Comparison of ENCODE assay signal across 8 cellular contexts in genomic region chr19:39889872-39890754, GRCh38. TPM values are rescaled to one million over a fixed set of nuclear protein-coding genes. Genes with fewer than 3 reads are reported as not detected.
A peak's percentile ranks its signal among the peaks of the same experiment; 100 is the strongest.
DNase-seq lines count a peak whose midpoint lies in the region; TF ChIP-seq lines count a peak whose summit lies in the region.
"Not testable (repeated sequence)": the region's sequence is repeated elsewhere in the genome, so short reads cannot be mapped to it uniquely, and the experiment has no call there.
"Had no signal": no experiment of that assay in that cellular context is flagged by ENCODE, and none has a peak within 500 bp of the region (broad histone marks: within the 10 kb centered on the region; RNA-seq: fewer than 3 reads in every experiment).

No MANE protein-coding gene starts in this region.

- H3K23me2 ChIP-seq in H9 (ENCODE audit: insufficient read length, low read depth, low read length, poor library complexity, severe bottlenecking): not testable (repeated sequence)

- H3K4me1 ChIP-seq in H9 (ENCODE audit: insufficient read depth, low read length): not testable (repeated sequence)
- peaks cover 0 to 17% (median 8%) of the 10 kb centered on the region in 6 donors for H3K4me1 ChIP-seq in spleen
- H3K4me1 ChIP-seq in thyroid gland: peaks cover 22 to 26% of the 10 kb centered on the region in 2 donors

- intact Hi-C loops in spleen (cut with DNase I; ENCODE audit: low total_unique reads) (loop anchor here (5.0 kb wide), 1 partner anchor 82 kb away; the partner anchor contains the start of gene PSMC4), thyroid gland (cut with DNase I) (loop anchor here (5.0 kb wide), 1 partner anchor 82 kb away; the partner anchor contains the start of gene PSMC4)

- H3K27ac Mint-ChIP-seq in H9 (peak overlapping the region in 2 of 3 experiments; percentile 34 to 62; a peak in 3 of 7 replicates), mesothelial cell of epicardium (peak overlapping the region; percentile 59)
- H3K27ac Mint-ChIP-seq in activated T-cell treated with anti-CD3 and anti-CD28 coated beads, Interleukin-2, amount 50 U/mL, for 24 hours; chondrocyte (ENCODE audit: unreplicated experiment): not testable (repeated sequence)

- not testable (repeated sequence) for H3K79me1 ChIP-seq in H9 (ENCODE audit: insufficient read depth, low read depth, low read length, poor library complexity, severe bottlenecking)

- H3K14ac ChIP-seq in H9 (ENCODE audit: insufficient read depth, low read length): not testable (repeated sequence)

- TF ChIP-seq POLR2A in spleen (IDR thresholded peaks at IDR 0.05); thyroid gland (IDR thresholded peaks at IDR 0.05): not testable (repeated sequence)

- not testable (repeated sequence) for H3K9ac ChIP-seq in H9 (ENCODE audit: extremely low read depth, insufficient read length, low read length)

- H4K91ac ChIP-seq in H9 (ENCODE audit: insufficient read length, low read depth, low read length): not testable (repeated sequence)

- H3K4ac ChIP-seq in H9 (ENCODE audit: low read depth, low read length): not testable (repeated sequence)

- H2BK12ac ChIP-seq in H9 (ENCODE audit: insufficient read length, low read depth, low read length): not testable (repeated sequence)

- not testable (repeated sequence) for H3K9me3 ChIP-seq in H9 (ENCODE audit: control insufficient read depth, low read depth, low read length); spleen; thyroid gland

- H3K9me3 Mint-ChIP-seq in H9; activated T-cell treated with anti-CD3 and anti-CD28 coated beads, Interleukin-2, amount 50 U/mL, for 24 hours; chondrocyte (ENCODE audit: low read depth); mesothelial cell of epicardium: not testable (repeated sequence)

- H2AK5ac ChIP-seq in H9 (ENCODE audit: insufficient read length, low read length): not testable (repeated sequence)

- not testable (repeated sequence) for H2AFZ ChIP-seq in H9 (ENCODE audit: low read length)

- H3K4me3 Mint-ChIP-seq in H9; activated T-cell treated with anti-CD3 and anti-CD28 coated beads, Interleukin-2, amount 50 U/mL, for 24 hours; chondrocyte (ENCODE audit: unreplicated experiment); mesothelial cell of epicardium: not testable (repeated sequence)

- WGBS in H9 (ENCODE audit: extremely low coverage, insufficient read length, low lambda C conversion rate): no CpG with 5 or more reads among the region's 20 CpGs
- 89 to 95% (median 92%) methylated on average over 18 of the region's 20 CpGs for WGBS in spleen, 5 donors
- WGBS in thyroid gland, 2 donors: 88 to 89% methylated on average over 19 to 20 of the region's 20 CpGs

- H3K27ac ChIP-seq in H9 (ENCODE audit: insufficient read length, low read depth, low read length); spleen: not testable (repeated sequence)
- peak overlapping the region; percentile 47 to 79 (median 68) for H3K27ac ChIP-seq in thyroid gland

- not testable (repeated sequence) for H3K18ac ChIP-seq in H9 (ENCODE audit: insufficient read length, low read depth, low read length)

- H3K4me1 Mint-ChIP-seq in H9; activated T-cell treated with anti-CD3 and anti-CD28 coated beads, Interleukin-2, amount 50 U/mL, for 24 hours (ENCODE audit: low read depth); chondrocyte (ENCODE audit: low read depth); mesothelial cell of epicardium: not testable (repeated sequence)

- H3K79me2 ChIP-seq in H9 (ENCODE audit: insufficient read depth, low read length): not testable (repeated sequence)

- not testable (repeated sequence) for H4K8ac ChIP-seq in H9 (replicated peaks; ENCODE audit: insufficient read length, low read depth, low read length)

- H2BK15ac ChIP-seq in H9 (ENCODE audit: low read depth, low read length): peak overlapping the region; percentile 91; the same call in 1 of the 2 replicates

- not testable (repeated sequence) for H3K56ac ChIP-seq in H9 (ENCODE audit: insufficient read length, low read depth, low read length)

- not testable (repeated sequence) for H4K20me1 ChIP-seq in H9 (ENCODE audit: control insufficient read depth, insufficient read depth, insufficient read length)

- H3T11ph ChIP-seq in H9 (ENCODE audit: low read length): not testable (repeated sequence)

- not testable (repeated sequence) for H2BK20ac ChIP-seq in H9 (ENCODE audit: low read depth, low read length, poor library complexity, severe bottlenecking)

- not testable (repeated sequence) for H3K36me3 Mint-ChIP-seq in H9 (ENCODE audit: insufficient read depth in 1 of 3, low read depth in 3 of 3); chondrocyte (ENCODE audit: low read depth); mesothelial cell of epicardium
- peaks cover 24% of the 10 kb centered on the region for H3K36me3 Mint-ChIP-seq in activated T-cell treated with anti-CD3 and anti-CD28 coated beads, Interleukin-2, amount 50 U/mL, for 24 hours (ENCODE audit: low read depth)

- not testable (repeated sequence) for H3K27me3 ChIP-seq in H9 (ENCODE audit: insufficient read depth, low read length); thyroid gland
- H3K27me3 ChIP-seq in spleen (replicated peaks in 1 of 7): peaks cover 0 to 12% (median 3%) of the 10 kb centered on the region in 7 donors

- not testable (repeated sequence) for H3K4me3 ChIP-seq in spleen; thyroid gland (replicated peaks in 1 of 3)

- not testable (repeated sequence) for H3K27me3 Mint-ChIP-seq in H9 (ENCODE audit: low read depth); activated T-cell treated with anti-CD3 and anti-CD28 coated beads, Interleukin-2, amount 50 U/mL, for 24 hours; chondrocyte (ENCODE audit: low read depth); mesothelial cell of epicardium (ENCODE audit: low read depth)

- not testable (repeated sequence) for H4K5ac ChIP-seq in H9 (ENCODE audit: insufficient read length, low read depth, low read length)

- not testable (repeated sequence) for TF ChIP-seq CTCF in H9 (conservative IDR thresholded peaks at IDR 0.05); chondrocyte (IDR thresholded peaks at IDR 0.05); mesothelial cell of epicardium (IDR thresholded peaks at IDR 0.05; ENCODE audit: unreplicated experiment); spleen (IDR thresholded peaks at IDR 0.05 in 8 of 11, conservative IDR thresholded peaks at IDR 0.05 in 3 of 11); thyroid gland (IDR thresholded peaks at IDR 0.05)

- not testable (repeated sequence) for DNase-seq in H9; mesothelial cell of epicardium (ENCODE audit: low spot score in 2 of 2, unreplicated experiment in 2 of 2)
- DNase-seq in activated T-cell treated with anti-CD3 and anti-CD28 coated beads, Interleukin-2, amount 50 U/mL, for 24 hours: peak; percentile 32
- DNase-seq in chondrocyte (ENCODE audit: low spot score): peak; percentile 97
- peak; percentile 60 for DNase-seq in islet precursor cell
- DNase-seq in spleen: peak; percentile 77
- DNase-seq in thyroid gland: peak in 1 of 2 donors; percentile 26

- not testable (repeated sequence) for H2BK120ac ChIP-seq in H9 (ENCODE audit: low read depth, low read length, poor library complexity, severe bottlenecking)

- H3K23ac ChIP-seq in H9 (ENCODE audit: insufficient read length, low read depth, low read length): not testable (repeated sequence)

- not testable (repeated sequence) for H2BK5ac ChIP-seq in H9 (ENCODE audit: insufficient read length, low read length)

- H3K36me3 ChIP-seq in spleen (peaks cover 0 to 18% (median 0%) of the 10 kb centered on the region in 6 donors), thyroid gland (peaks cover 14 to 38% of the 10 kb centered on the region in 2 donors)

- not testable (repeated sequence) for H3K4me2 ChIP-seq in H9 (ENCODE audit: insufficient read depth, insufficient read length, low read length)

RNA-seq across cellular contexts. Expression of gene FBL, which starts 43.9 kb away (rescaled TPM):
- total RNA-seq in H9 (2021) (621 and 625 TPM in 2 replicates), chondrocyte (95.0 to 119 TPM (median 104 TPM) in 3 replicates), mesothelial cell of epicardium (273 to 278 TPM (median 274 TPM) in 3 replicates), spleen (100 to 1,000 TPM; 126 to 212 (median 174) TPM), thyroid gland (100 to 1,000 TPM in 1 of 4 donors, 10 to 100 TPM in 3; 80.9 to 118 (median 91.1) TPM)
- polyA plus RNA-seq in spleen: 100 to 1,000 TPM; 298 to 403 (median 348) TPM

RNA-seq across cellular contexts. Expression of gene FCGBP, which starts 44.3 kb away (rescaled TPM):
- 0.13 and 0.15 TPM in 2 replicates for total RNA-seq in H9 (2021)
- total RNA-seq in chondrocyte: 0.31 to 1.6 TPM (median 0.42 TPM) in 3 replicates
- total RNA-seq in mesothelial cell of epicardium: 1.7 to 2.5 TPM (median 2.3 TPM) in 3 replicates
- total RNA-seq in spleen: 10 to 100 TPM in 3 of 7 donors, 1 to 10 TPM in 4; 4.3 to 18.9 (median 9.0) TPM
- 1 to 10 TPM in 2 of 3 donors, under 1 TPM in 1; 0.91 to 1.8 (median 1.2) TPM for polyA plus RNA-seq in spleen
- 100 to 1,000 TPM; 213 to 975 (median 755) TPM for total RNA-seq in thyroid gland
- total RNA-seq: GM23248 had no signal
- polyA plus RNA-seq: GM23248 had no signal

RNA-seq across cellular contexts. Expression of gene DYRK1B, which starts 56.2 kb away (rescaled TPM):
- total RNA-seq in H9 (2021) (13.6 and 14.3 TPM in 2 replicates), chondrocyte (15.0 to 20.0 TPM (median 19.6 TPM) in 3 replicates), mesothelial cell of epicardium (54.0 to 60.2 TPM (median 54.7 TPM) in 3 replicates), spleen (10 to 100 TPM; 15.1 to 32.7 (median 18.8) TPM), thyroid gland (10 to 100 TPM; 15.6 to 31.2 (median 22.6) TPM)
- polyA plus RNA-seq in spleen: 10 to 100 TPM; 11.2 to 19.8 (median 13.6) TPM

Comparison
In these comparisons a context has a peak if more than half of its experiments do, and no peak if none do; other contexts are left out.
1. RNA of gene FCGBP, which starts 44.3 kb away (total RNA-seq): 213 to 975 TPM in thyroid gland; 4.3 to 18.9 TPM in spleen, 1.7 to 2.5 TPM in mesothelial cell of epicardium, 0.31 to 1.6 TPM in chondrocyte and 0.13 to 0.15 TPM in H9; every median in the first group is over 10 times any median in the second.